8 cellular contexts compared by ENCODE assay signal in genomic region chr3:168847293-168847883, GRCh38.
A peak's percentile ranks its signal among the peaks of the same experiment; 100 is the strongest.
DNase-seq lines count a peak whose midpoint lies in the region; ATAC-seq, FAIRE-seq and TF ChIP-seq lines count a peak whose summit lies in the region.

No MANE protein-coding gene starts in this region.

- DNase-seq in A673 (ENCODE audit: low spot score) (peak; percentile 53), GM12892 (ENCODE audit: insufficient read length) (no peak), NCI-H345 (lab: John Stamatoyannopoulos, UW) (peak; percentile 7), bronchial epithelial cell (ENCODE audit: low read depth) (peak; percentile 43), lung microvascular endothelial cell (ENCODE audit: low read depth in 2 of 2) (peak; percentile 57 to 68)
- no peak for DNase-seq in activated naive CD4-positive, alpha-beta T cell treated with anti-CD3 and anti-CD28 coated beads, Interleukin-2, amount 50 U/mL, for 72 hours (ENCODE audit: low spot score in 2 of 2)
- DNase-seq in effector CD4-positive, alpha-beta T cell = no peak

- FAIRE-seq in GM12892 (lab: Jason Lieb, UNC) = peak; percentile 53
- FAIRE-seq in bronchial epithelial cell (lab: Jason Lieb, UNC) = no peak

- H3K36me3 ChIP-seq in A673 (ENCODE audit: insufficient read depth, low read length, poor library complexity, severe bottlenecking) (no peaks in the 10 kb centered on the region), bronchial epithelial cell (ENCODE audit: control insufficient read depth, insufficient read depth, low read length) (no peaks in the 10 kb centered on the region)

- POLR2A ChIA-PET in A673 (lab: Charles Lee; ENCODE audit: low non-redundant PET) = no interaction called here

- no peak for TF ChIP-seq POLR2A in GM12892 (IDR thresholded peaks at IDR 0.05; ENCODE audit: low read depth, low read length)

- H3K4me3 ChIP-seq in A673 (ENCODE audit: low read depth, low read length, poor library complexity, severe bottlenecking) = no peak overlapping the region
- H3K4me3 ChIP-seq in bronchial epithelial cell (ENCODE audit: low read depth, low read length) = no peak overlapping the region

- CTCF ChIA-PET in A673 (lab: Charles Lee) = interaction anchor here (0.6 to 2.2 kb wide), 3 partner anchors 18 to 636 kb away, joined by 3 to 22 read pairs (median 6); no protein-coding TSS in a partner anchor

- TF ChIP-seq CTCF in A673 (conservative IDR thresholded peaks at IDR 0.05; ENCODE audit: low read depth, low read length) = peak; percentile 68
- TF ChIP-seq CTCF in bronchial epithelial cell (IDR thresholded peaks at IDR 0.05; ENCODE audit: insufficient read depth, low read length, severe bottlenecking) = peak; percentile 48

- peaks cover 48% of the 10 kb centered on the region for H3K27me3 ChIP-seq in A673 (replicated peaks; ENCODE audit: insufficient read depth, low read depth, low read length, poor library complexity)
- H3K27me3 ChIP-seq in bronchial epithelial cell (ENCODE audit: control insufficient read depth, insufficient read depth, low read length) = no peaks in the 10 kb centered on the region

- H3K27ac Mint-ChIP-seq in activated naive CD4-positive, alpha-beta T cell treated with anti-CD3 and anti-CD28 coated beads, Interleukin-2, amount 50 U/mL, for 72 hours = no peak overlapping the region

- H3K27ac ChIP-seq in A673 (ENCODE audit: low read depth, low read length, poor library complexity, severe bottlenecking) = no peak overlapping the region

- H3K9me3 ChIP-seq in A673 (ENCODE audit: low read depth, low read length, poor library complexity, severe bottlenecking) = no peaks in the 10 kb centered on the region

- ATAC-seq in HG02943 (IDR thresholded peaks at IDR 0.05; ENCODE audit: low read depth, unreplicated experiment) = peak; percentile 75
- no peak for ATAC-seq in activated naive CD4-positive, alpha-beta T cell treated with anti-CD3 and anti-CD28 coated beads, Interleukin-2, amount 50 U/mL, for 72 hours

- no peaks in the 10 kb centered on the region for H3K4me1 ChIP-seq in A673 (ENCODE audit: insufficient read depth, low read length, poor library complexity, severe bottlenecking)

- BruUV-seq in A673 (replicated peaks; lab: Mats Ljungman, UMichigan) = no TSS peak

- H3K9me3 Mint-ChIP-seq in activated naive CD4-positive, alpha-beta T cell treated with anti-CD3 and anti-CD28 coated beads, Interleukin-2, amount 50 U/mL, for 72 hours = peaks cover 0 to 16% of the 10 kb centered on the region in 2 donors

- no peaks in the 10 kb centered on the region for H3K36me3 Mint-ChIP-seq in activated naive CD4-positive, alpha-beta T cell treated with anti-CD3 and anti-CD28 coated beads, Interleukin-2, amount 50 U/mL, for 72 hours

- intact Hi-C loops in A673 (cut with micrococcal nuclease; ENCODE audit: unreplicated experiment) = loop anchor here (1.0 to 5.0 kb wide), 3 partner anchors 336 to 800 kb away; no protein-coding TSS in a partner anchor

Comparison
In these comparisons a context has a peak if more than half of its experiments do, and no peak if none do; other contexts are left out.
1. DNase-seq: peak in A673 (single experiment), NCI-H345 (single experiment), bronchial epithelial cell (single experiment) and lung microvascular endothelial cell (2 of 2); none in GM12892 (single experiment), activated naive CD4-positive, alpha-beta T cell treated with anti-CD3 and anti-CD28 coated beads, Interleukin-2, amount 50 U/mL, for 72 hours (0 of 2) and effector CD4-positive, alpha-beta T cell (single experiment).